In the genomic region with DNA sequence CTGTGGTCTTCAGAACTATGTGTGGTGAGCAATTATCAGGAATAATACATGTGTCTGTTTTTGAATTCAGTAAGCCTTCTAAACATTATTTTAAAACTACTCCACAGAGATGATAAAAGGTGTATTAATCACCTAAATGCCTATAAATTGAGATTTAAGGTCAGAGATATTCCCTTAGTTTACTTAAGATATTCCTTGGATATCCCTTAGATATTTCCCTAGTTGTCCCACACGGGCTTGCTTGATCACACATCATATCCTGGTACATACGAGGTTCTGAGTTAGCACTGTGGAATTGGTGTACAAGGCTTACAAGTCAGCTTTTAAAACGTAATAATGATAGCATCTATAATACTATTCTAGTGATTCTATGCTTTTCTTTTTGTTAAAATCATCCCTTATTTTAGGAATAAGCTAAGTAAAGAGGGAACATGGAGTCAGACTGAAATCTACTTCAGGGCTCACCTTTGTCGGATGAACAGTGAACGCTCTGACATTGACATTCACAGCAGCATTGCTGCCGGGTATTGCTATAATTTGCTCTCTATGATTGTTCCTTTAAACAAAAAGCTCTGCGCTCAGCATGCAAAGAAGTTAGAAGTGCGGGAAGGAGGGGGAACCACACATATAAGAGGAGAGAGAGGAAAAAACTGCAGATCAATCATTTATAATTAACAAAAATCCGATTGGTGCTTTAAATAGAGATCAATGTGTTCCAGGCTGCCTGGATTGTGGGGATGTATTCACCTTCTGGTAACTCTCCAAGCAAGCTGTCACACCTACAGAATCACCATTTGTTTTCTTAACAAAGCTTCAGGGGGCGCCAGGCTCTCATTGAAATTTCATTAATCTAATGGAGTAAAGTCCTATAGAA, we compare ENCODE assay signal across 14 cellular contexts.
DNase-seq lines count a peak whose midpoint lies in the region; ATAC-seq lines count a peak whose summit lies in the region.
"Had no signal": no experiment of that assay in that cellular context is flagged by ENCODE, and none has a peak within 500 bp of the region (broad histone marks: within the 10 kb centered on the region; RNA-seq: fewer than 3 reads in every experiment).

No MANE protein-coding gene starts in this region.

- ATAC-seq in naive thymus-derived CD4-positive, alpha-beta T cell = no peak
- ATAC-seq in HG02840 (IDR thresholded peaks at IDR 0.05; ENCODE audit: low FRiP score, unreplicated experiment) (no peak), GM21390 (IDR thresholded peaks at IDR 0.05; ENCODE audit: unreplicated experiment) (no peak)

- DNase-seq in T-helper 1 cell (no peak), LHCN-M2 (ENCODE audit: low read depth) (peak; percentile 33)
- DNase-seq in activated CD4-positive, alpha-beta memory T cell treated with anti-CD3 and anti-CD28 coated beads, Interleukin-2, amount 10 ng/mL, durations not matched to agents 7 days and 5 days = no peak
- no peak for DNase-seq in naive thymus-derived CD4-positive, alpha-beta T cell
- no peak for DNase-seq in stimulated activated CD4-positive, alpha-beta T cell treated with anti-CD3 and anti-CD28 coated beads, Interleukin-4, amount 100 ng/mL, for 4 hours
- DNase-seq: NCI-H82; stimulated activated CD4-positive, alpha-beta T cell treated with anti-CD3 and anti-CD28 coated beads, Interleukin-15, amount 100 ng/mL, for 24 hours; upper lobe of left lung had no signal

- H3K36me3 ChIP-seq in naive thymus-derived CD4-positive, alpha-beta T cell (ENCODE audit: control insufficient read depth in 2 of 3, insufficient read depth in 3 of 3, low read length in 3 of 3) = no peaks in the 10 kb centered on the region
- H3K36me3 ChIP-seq: SJSA1, upper lobe of left lung had no signal

- POLR2A ChIA-PET in activated CD4-positive, alpha-beta memory T cell treated with anti-CD3 and anti-CD28 coated beads, Interleukin-2, amount 10 ng/mL, durations not matched to agents 7 days and 5 days (lab: Charles Lee) = interaction anchor here (1.0 to 1.4 kb wide), 2 partner anchors 11 to 31 kb away, joined by 3 to 5 read pairs; no protein-coding TSS in a partner anchor
- POLR2A ChIA-PET in naive thymus-derived CD4-positive, alpha-beta T cell (lab: Charles Lee) = no interaction called here

- H3K27me3 Mint-ChIP-seq in T-helper 1 cell treated with Interleukin-12 subunit alpha and Interleukin-12 subunit beta and Interleukin-4 antibody, amounts not matched to agents 30 μg/mL and 1 μg/mL, for 36 hours (ENCODE audit: low read depth) = no peaks in the 10 kb centered on the region
- H3K27me3 Mint-ChIP-seq in activated CD4-positive, alpha-beta memory T cell treated with anti-CD3 and anti-CD28 coated beads, Interleukin-2, amount 10 ng/mL, durations not matched to agents 7 days and 5 days = no peaks in the 10 kb centered on the region
- H3K27me3 Mint-ChIP-seq in naive thymus-derived CD4-positive, alpha-beta T cell = no peaks in the 10 kb centered on the region

- no peaks in the 10 kb centered on the region for H3K27me3 ChIP-seq in naive thymus-derived CD4-positive, alpha-beta T cell (ENCODE audit: control insufficient read depth in 2 of 2, insufficient read depth in 2 of 2, low read length in 2 of 2)
- H3K27me3 ChIP-seq: upper lobe of left lung had no signal

- H3K27ac ChIP-seq in naive thymus-derived CD4-positive, alpha-beta T cell (ENCODE audit: low read depth, low read length) = no peak overlapping the region
- H3K27ac ChIP-seq: parathyroid adenoma, SJSA1, upper lobe of left lung, VCaP had no signal

- no peaks in the 10 kb centered on the region for H3K9me3 Mint-ChIP-seq in T-helper 1 cell treated with Interleukin-12 subunit alpha and Interleukin-12 subunit beta and Interleukin-4 antibody, amounts not matched to agents 30 μg/mL and 1 μg/mL, for 36 hours
- H3K9me3 Mint-ChIP-seq in activated CD4-positive, alpha-beta memory T cell treated with anti-CD3 and anti-CD28 coated beads, Interleukin-2, amount 10 ng/mL, durations not matched to agents 7 days and 5 days = no peaks in the 10 kb centered on the region
- no peaks in the 10 kb centered on the region for H3K9me3 Mint-ChIP-seq in naive thymus-derived CD4-positive, alpha-beta T cell

- intact Hi-C loops in naive thymus-derived CD4-positive, alpha-beta T cell (cut with micrococcal nuclease) = loop anchor here in 1 of 2 donors (2.0 kb wide), 1 partner anchor 15 kb away; no protein-coding TSS in a partner anchor

- peaks cover 16 to 41% of the 10 kb centered on the region in 2 donors for H3K4me1 ChIP-seq in naive thymus-derived CD4-positive, alpha-beta T cell (ENCODE audit: control insufficient read depth in 2 of 2, insufficient read depth in 2 of 2, low read length in 2 of 2)
- H3K4me1 ChIP-seq: parathyroid adenoma, upper lobe of left lung had no signal

- CTCF ChIA-PET in activated CD4-positive, alpha-beta memory T cell treated with anti-CD3 and anti-CD28 coated beads, Interleukin-2, amount 10 ng/mL, durations not matched to agents 7 days and 5 days (lab: Charles Lee) = interaction anchor here (1.0 to 2.8 kb wide), 5 partner anchors 11 to 43 kb away, joined by 3 to 8 read pairs (median 5); no protein-coding TSS in a partner anchor
- CTCF ChIA-PET in naive thymus-derived CD4-positive, alpha-beta T cell (lab: Charles Lee) = interaction anchor here (1.4 to 1.9 kb wide), 3 partner anchors 14 to 214 kb away, joined by 3 to 8 read pairs (median 3); no protein-coding TSS in a partner anchor

- H3K9me3 ChIP-seq in naive thymus-derived CD4-positive, alpha-beta T cell (ENCODE audit: control insufficient read depth in 2 of 3, low read length in 3 of 3) = no peaks in the 10 kb centered on the region
- H3K9me3 ChIP-seq: SJSA1, upper lobe of left lung had no signal

- H3K27ac Mint-ChIP-seq in T-helper 1 cell treated with Interleukin-12 subunit alpha and Interleukin-12 subunit beta and Interleukin-4 antibody, amounts not matched to agents 30 μg/mL and 1 μg/mL, for 36 hours = peak overlapping the region; percentile 71
- H3K27ac Mint-ChIP-seq in activated CD4-positive, alpha-beta memory T cell treated with anti-CD3 and anti-CD28 coated beads, Interleukin-2, amount 10 ng/mL, durations not matched to agents 7 days and 5 days = peak overlapping the region; percentile 92
- H3K27ac Mint-ChIP-seq in naive thymus-derived CD4-positive, alpha-beta T cell = peak overlapping the region in 5 of 9 donors; percentile 59 to 94 (median 67)

- H3K36me3 Mint-ChIP-seq in T-helper 1 cell treated with Interleukin-12 subunit alpha and Interleukin-12 subunit beta and Interleukin-4 antibody, amounts not matched to agents 30 μg/mL and 1 μg/mL, for 36 hours (ENCODE audit: low read depth) = peaks cover 9% of the 10 kb centered on the region
- peaks cover 10% of the 10 kb centered on the region for H3K36me3 Mint-ChIP-seq in activated CD4-positive, alpha-beta memory T cell treated with anti-CD3 and anti-CD28 coated beads, Interleukin-2, amount 10 ng/mL, durations not matched to agents 7 days and 5 days (ENCODE audit: low read depth)
- H3K36me3 Mint-ChIP-seq in naive thymus-derived CD4-positive, alpha-beta T cell = peaks cover 0 to 15% (median 6%) of the 10 kb centered on the region in 5 donors

- H3K4me3 Mint-ChIP-seq in T-helper 1 cell treated with Interleukin-12 subunit alpha and Interleukin-12 subunit beta and Interleukin-4 antibody, amounts not matched to agents 30 μg/mL and 1 μg/mL, for 36 hours = peak overlapping the region; percentile 52
- H3K4me3 Mint-ChIP-seq in activated CD4-positive, alpha-beta memory T cell treated with anti-CD3 and anti-CD28 coated beads, Interleukin-2, amount 10 ng/mL, durations not matched to agents 7 days and 5 days = peak overlapping the region; percentile 14
- H3K4me3 Mint-ChIP-seq in naive thymus-derived CD4-positive, alpha-beta T cell = peak overlapping the region in 5 of 10 donors; percentile 15 to 28 (median 21)

- no peak overlapping the region for H3K4me3 ChIP-seq in naive thymus-derived CD4-positive, alpha-beta T cell (ENCODE audit: low read length)
- H3K4me3 ChIP-seq: SJSA1, upper lobe of left lung had no signal

- H3K4me1 Mint-ChIP-seq in T-helper 1 cell treated with Interleukin-12 subunit alpha and Interleukin-12 subunit beta and Interleukin-4 antibody, amounts not matched to agents 30 μg/mL and 1 μg/mL, for 36 hours (ENCODE audit: low read depth) = peaks cover 33% of the 10 kb centered on the region
- peaks cover 42% of the 10 kb centered on the region for H3K4me1 Mint-ChIP-seq in activated CD4-positive, alpha-beta memory T cell treated with anti-CD3 and anti-CD28 coated beads, Interleukin-2, amount 10 ng/mL, durations not matched to agents 7 days and 5 days
- peaks cover 25 to 66% (median 59%) of the 10 kb centered on the region in 7 donors for H3K4me1 Mint-ChIP-seq in naive thymus-derived CD4-positive, alpha-beta T cell
